In genomic region chr14:96915478-96915877, GRCh38 we compare ENCODE assay signal across 8 cellular contexts.
"Had no signal": no experiment of that assay in that cellular context is flagged by ENCODE, and none has a peak within 500 bp of the region (broad histone marks: within the 10 kb centered on the region; RNA-seq: fewer than 3 reads in every experiment).

No MANE protein-coding gene starts in this region.

- ATAC-seq: GM12878 had no signal

- DNase-seq: GDM1, GF-D8 had no signal

- H3K4me3 ChIP-seq: GM12878 had no signal

- FAIRE-seq: G401.6, GM12878, GM12891, GM12892, GM18507, GM19239 had no signal
